ENCODE assay signal across 1 cellular context in genomic region chr4:10114147-10114546, GRCh38.
A peak's percentile ranks its signal among the peaks of the same experiment; 100 is the strongest.
TF ChIP-seq lines count a peak whose summit lies in the region.

No MANE protein-coding gene starts in this region.

TF ChIP-seq in HepG2, 621 proteins besides CTCF, POLR2A, EP300 and RAD21:
- no peak for TF ChIP-seq HOMEZ (CRISPR knock-in tag; IDR thresholded peaks at IDR 0.05; ENCODE audit: low read depth)
- 0 out of 2 replicates have a peak, but pooled peaks have one; percentile 16 for TF ChIP-seq RBFOX2 (IDR thresholded peaks at IDR 0.05; ENCODE audit: low read depth, low read length)
